In genomic region chr7:157831901-157832810, GRCh38 we compare ENCODE assay signal across 20 cellular contexts.
"Had no signal": no experiment of that assay in that cellular context is flagged by ENCODE, and none has a peak within 500 bp of the region (broad histone marks: within the 10 kb centered on the region; RNA-seq: fewer than 3 reads in every experiment).

No MANE protein-coding gene starts in this region.

- H3K36me3 ChIP-seq: brain microvascular endothelial cell, esophagus squamous epithelium, heart right ventricle, pancreas, thoracic aorta, upper lobe of right lung had no signal

- H3K4me1 ChIP-seq: esophagus squamous epithelium, heart right ventricle, pancreas, upper lobe of right lung had no signal

- H3K4me3 ChIP-seq: esophagus squamous epithelium, heart right ventricle, mucosa of descending colon, pancreas, smooth muscle cell, thoracic aorta, upper lobe of right lung had no signal

- H3K27ac ChIP-seq: brain microvascular endothelial cell, esophagus squamous epithelium, heart right ventricle, pancreas, thoracic aorta, upper lobe of right lung had no signal

- ATAC-seq: activated naive CD8-positive, alpha-beta T cell treated with anti-CD3 and anti-CD28 coated beads, Interleukin-2, amount 50 U/mL, for 24 hours; activated T-cell treated with anti-CD3 and anti-CD28 coated beads, Interleukin-2, amount 50 U/mL, for 4 hours; heart right ventricle; left ventricle myocardium superior; mucosa of descending colon; pancreas; sciatic nerve; upper lobe of right lung had no signal

- DNase-seq: activated B cell treated with CpG ODN at 0.5 μM for 24 hours; activated CD4-positive, alpha-beta T cell treated with anti-CD3 and anti-CD28 coated beads, Interleukin-2, amount 50 U/mL, for 1 hour; activated CD8-positive, alpha-beta memory T cell treated with anti-CD3 and anti-CD28 coated beads, Interleukin-2, amount 50 U/mL, for 4 hours; activated effector memory CD4-positive, alpha-beta T cell treated with Interleukin-2 at 50 U/mL for 16 hours; activated naive CD4-positive, alpha-beta T cell treated with anti-CD3 and anti-CD28 coated beads, Interleukin-2, amount 10 ng/mL, durations not matched to agents 7 days and 5 days; activated naive CD8-positive, alpha-beta T cell treated with anti-CD3 and anti-CD28 coated beads, Interleukin-2, amount 50 U/mL, for 24 hours; activated T-cell treated with anti-CD3 and anti-CD28 coated beads, Interleukin-2, amount 50 U/mL, for 4 hours; brain microvascular endothelial cell; effector CD8-positive, alpha-beta T cell; esophagus squamous epithelium; heart right ventricle; left ventricle myocardium superior; mucosa of descending colon; naive B cell; stimulated activated CD4-positive, alpha-beta T cell treated with anti-CD3 and anti-CD28 coated beads, Interleukin-4, amount 100 ng/mL, for 4 hours had no signal

- H3K27me3 ChIP-seq: brain microvascular endothelial cell, pancreas had no signal

- H3K9me3 ChIP-seq: esophagus squamous epithelium, heart right ventricle, mucosa of descending colon, pancreas, thoracic aorta, upper lobe of right lung had no signal

- H3K4me2 ChIP-seq: smooth muscle cell had no signal
